Comparison of ENCODE assay signal across 15 cellular contexts in genomic region chr7:76129836-76130235, GRCh38.
DNase-seq lines count a peak whose midpoint lies in the region; ATAC-seq, FAIRE-seq and TF ChIP-seq lines count a peak whose summit lies in the region.
"Had no signal": no experiment of that assay in that cellular context is flagged by ENCODE, and none has a peak within 500 bp of the region (broad histone marks: within the 10 kb centered on the region; RNA-seq: fewer than 3 reads in every experiment).

No MANE protein-coding gene starts in this region.

- H2BK15ac ChIP-seq in mesenchymal stem cell (ENCODE audit: low read depth, poor library complexity, severe bottlenecking), result no peak overlapping the region

- H3K4me3 ChIP-seq in A549 (no peak overlapping the region), GM23248 (peak overlapping the region; percentile 27; the same call in 1 of the 2 replicates), mesenchymal stem cell (ENCODE audit: insufficient read depth in 1 of 2, low read depth in 1 of 2, low read length in 2 of 2) (no peak overlapping the region), ovary (no peak overlapping the region)
- H3K4me3 ChIP-seq: BLaER1, HAP-1 had no signal

- H3K18ac ChIP-seq in mesenchymal stem cell (ENCODE audit: low read depth in 1 of 2, low read length in 2 of 2), result no peak overlapping the region

- TF ChIP-seq CTCF in A549 (IDR thresholded peaks at IDR 0.05) (no peak), VCaP (conservative IDR thresholded peaks at IDR 0.05) (no peak), ovary (IDR thresholded peaks at IDR 0.05) (no peak)

- TF ChIP-seq RAD21 in A549 (conservative IDR thresholded peaks at IDR 0.05 in 1 of 2, IDR thresholded peaks at IDR 0.05 in 1 of 2), result no peak

- H3K9ac ChIP-seq in GM23248 (peak overlapping the region; percentile 55), mesenchymal stem cell (ENCODE audit: low read length) (peak overlapping the region; percentile 48)
- H3K9ac ChIP-seq: BLaER1 had no signal

- no peak for TF ChIP-seq POLR2A in A549 (IDR thresholded peaks at IDR 0.05; ENCODE audit: low read length)
- TF ChIP-seq POLR2A in ovary (IDR thresholded peaks at IDR 0.05), result no peak

- no peak overlapping the region for H3K23ac ChIP-seq in mesenchymal stem cell (ENCODE audit: low read length in 2 of 2)

- no peaks in the 10 kb centered on the region for H3K36me3 ChIP-seq in GM23248 (ENCODE audit: low read depth)
- H3K36me3 ChIP-seq in mesenchymal stem cell (ENCODE audit: control insufficient read depth in 1 of 2, insufficient read depth in 2 of 2, low read depth in 1 of 2, low read length in 2 of 2), result no peaks in the 10 kb centered on the region
- H3K36me3 ChIP-seq in ovary, result no peaks in the 10 kb centered on the region
- H3K36me3 ChIP-seq: BLaER1, HAP-1 had no signal

- CTCF ChIA-PET in A549 (lab: Yijun Ruan, JAX), result interaction anchor here (0.7 to 7.9 kb wide), 17 partner anchors 7 to 263 kb away, joined by 3 to 151 read pairs (median 5); partner anchors contain the start of genes MDH2 and STYXL1

- 95% methylated on average over 8 of the region's 8 CpGs for WGBS in A549 (ENCODE audit: missing lambda C conversion rate)
- 10 to 13% methylated on average over 8 of the region's 8 CpGs for WGBS in GM23248 (ENCODE audit: low coverage in 1 of 2, low lambda C conversion rate in 2 of 2, missing lambda C conversion rate in 2 of 2), 2 experiments
- 98% methylated on average over 8 of the region's 8 CpGs for WGBS in mesenchymal stem cell
- 79 to 87% (median 86%) methylated on average over 8 of the region's 8 CpGs for WGBS in ovary, 3 donors

- H2BK5ac ChIP-seq in mesenchymal stem cell (ENCODE audit: low read depth, low read length, poor library complexity, severe bottlenecking), result no peak overlapping the region

- DNase-seq in A549 (ENCODE audit: low read depth in 1 of 2, low spot score in 1 of 2) (no peak), GM23248 (peak; percentile 66), mesenchymal stem cell (no peak), NCI-H446 (lab: John Stamatoyannopoulos, UW) (no peak), ovary (no peak)
- DNase-seq: CD8-positive, alpha-beta memory T cell; GOT3 had no signal

- H2AK5ac ChIP-seq in mesenchymal stem cell (ENCODE audit: low read length, severe bottlenecking), result no peak overlapping the region

- peaks cover 11% of the 10 kb centered on the region; the same call in 2 of the 3 replicates for H3K4me1 ChIP-seq in A549
- H3K4me1 ChIP-seq in GM23248 (ENCODE audit: insufficient read depth), result peaks cover 12% of the 10 kb centered on the region
- no peaks in the 10 kb centered on the region for H3K4me1 ChIP-seq in mesenchymal stem cell (ENCODE audit: control insufficient read depth, insufficient read depth, low read depth, low read length)
- H3K4me1 ChIP-seq in ovary (ENCODE audit: insufficient read depth), result no peaks in the 10 kb centered on the region
- H3K4me1 ChIP-seq: HAP-1 had no signal

- H4K91ac ChIP-seq in mesenchymal stem cell (ENCODE audit: low read length), result no peak overlapping the region

- no peak overlapping the region for H3K4me2 ChIP-seq in A549
- H3K4me2 ChIP-seq in GM23248 (ENCODE audit: unreplicated experiment), result peak overlapping the region; percentile 67
- no peak overlapping the region for H3K4me2 ChIP-seq in mesenchymal stem cell (ENCODE audit: low read length, poor library complexity, severe bottlenecking)
- H3K4me2 ChIP-seq: BLaER1 had no signal

- H3F3A ChIP-seq in GM23248 (ENCODE audit: insufficient read depth), result peaks cover 12% of the 10 kb centered on the region

- H2BK12ac ChIP-seq in mesenchymal stem cell (ENCODE audit: low read length in 2 of 2), result no peak overlapping the region

- H3K27ac ChIP-seq in A549, result peak overlapping the region; percentile 42 to 73; a peak in 5 of 6 replicates
- H3K27ac ChIP-seq in GM23248, result peak overlapping the region; percentile 70
- peak overlapping the region; percentile 42; the same call in 1 of the 2 replicates for H3K27ac ChIP-seq in VCaP
- H3K27ac ChIP-seq in mesenchymal stem cell (ENCODE audit: low read length, poor library complexity, severe bottlenecking), result no peak overlapping the region
- no peak overlapping the region for H3K27ac ChIP-seq in ovary
- H3K27ac ChIP-seq: BLaER1, C4-2B had no signal

- no peaks in the 10 kb centered on the region for H3K79me2 ChIP-seq in GM23248 (ENCODE audit: insufficient read depth)

- H3K79me1 ChIP-seq in mesenchymal stem cell (replicated peaks; ENCODE audit: low read length, poor library complexity, severe bottlenecking), result no peaks in the 10 kb centered on the region

- no peak overlapping the region for H2BK120ac ChIP-seq in mesenchymal stem cell (ENCODE audit: low read depth, low read length)

- in situ Hi-C loops in GM23248 (cut with MboI), result no loop called here

- no peak overlapping the region for H3K4ac ChIP-seq in mesenchymal stem cell (ENCODE audit: low read depth in 1 of 2, low read length in 2 of 2)

- no peak for FAIRE-seq in A549 (lab: Jason Lieb, UNC)
- FAIRE-seq: GM12891, GM18507, H54 had no signal

- no peaks in the 10 kb centered on the region for H3K9me2 ChIP-seq in GM23248 (ENCODE audit: insufficient read depth)

- H2AFZ ChIP-seq in GM23248, result peak overlapping the region; percentile 67
- H2AFZ ChIP-seq in mesenchymal stem cell (ENCODE audit: low read depth, low read length), result no peak overlapping the region

- POLR2A ChIA-PET in A549 (lab: Yijun Ruan, JAX), result interaction anchor here (0.7 kb wide), 1 partner anchor 82 kb away, joined by 3 read pairs; the partner anchor contains the start of genes MDH2 and STYXL1

- H3K27me3 ChIP-seq in GM23248 (replicated peaks; ENCODE audit: insufficient read depth), result no peaks in the 10 kb centered on the region; the same call in 1 of the 2 replicates
- peaks cover 0 to 12% of the 10 kb centered on the region in 2 experiments for H3K27me3 ChIP-seq in mesenchymal stem cell (ENCODE audit: control insufficient read depth in 1 of 2, insufficient read depth in 1 of 2, low read length in 2 of 2)
- no peaks in the 10 kb centered on the region for H3K27me3 ChIP-seq in ovary
- H3K27me3 ChIP-seq: BLaER1 had no signal

- H3K9me3 ChIP-seq in A549 (no peaks in the 10 kb centered on the region), GM23248 (ENCODE audit: low read depth) (no peaks in the 10 kb centered on the region), mesenchymal stem cell (ENCODE audit: control insufficient read depth, low read length) (no peaks in the 10 kb centered on the region), ovary (no peaks in the 10 kb centered on the region)
- H3K9me3 ChIP-seq: BLaER1, HAP-1 had no signal

- no peaks in the 10 kb centered on the region for H4K20me1 ChIP-seq in GM23248 (ENCODE audit: insufficient read depth)
- H4K20me1 ChIP-seq: BLaER1 had no signal

- ATAC-seq in A549 (no peak), HG03354 (IDR thresholded peaks at IDR 0.05; ENCODE audit: poor library complexity, severe bottlenecking, unreplicated experiment) (no peak)

- no peak for TF ChIP-seq EP300 in A549 (IDR thresholded peaks at IDR 0.05)
- TF ChIP-seq EP300 in ovary (IDR thresholded peaks at IDR 0.05), result no peak

- no peak overlapping the region for H4K8ac ChIP-seq in mesenchymal stem cell (ENCODE audit: low read length)

- intact Hi-C loops in ovary (cut with DNase I), result no loop called here

- H3K14ac ChIP-seq in mesenchymal stem cell (ENCODE audit: low read length in 2 of 2), result no peak overlapping the region

TF ChIP-seq in A549, 52 proteins besides CTCF, POLR2A, EP300 and RAD21:
- no peak for TF ChIP-seq ZNF302 (CRISPR knock-in tag; IDR thresholded peaks at IDR 0.05)
- TF ChIP-seq POLR2AphosphoS2 (conservative IDR thresholded peaks at IDR 0.05; ENCODE audit: low read length), result no peak

Comparison
In these comparisons a context has a peak if more than half of its experiments do, and no peak if none do; other contexts are left out.
1. H3K27ac ChIP-seq: peak in A549 (2 of 2), GM23248 (single experiment) and VCaP (single experiment); none in mesenchymal stem cell (single experiment) and ovary (0 of 2).